Comparison of ENCODE assay signal across 8 cellular contexts in the genomic region with DNA sequence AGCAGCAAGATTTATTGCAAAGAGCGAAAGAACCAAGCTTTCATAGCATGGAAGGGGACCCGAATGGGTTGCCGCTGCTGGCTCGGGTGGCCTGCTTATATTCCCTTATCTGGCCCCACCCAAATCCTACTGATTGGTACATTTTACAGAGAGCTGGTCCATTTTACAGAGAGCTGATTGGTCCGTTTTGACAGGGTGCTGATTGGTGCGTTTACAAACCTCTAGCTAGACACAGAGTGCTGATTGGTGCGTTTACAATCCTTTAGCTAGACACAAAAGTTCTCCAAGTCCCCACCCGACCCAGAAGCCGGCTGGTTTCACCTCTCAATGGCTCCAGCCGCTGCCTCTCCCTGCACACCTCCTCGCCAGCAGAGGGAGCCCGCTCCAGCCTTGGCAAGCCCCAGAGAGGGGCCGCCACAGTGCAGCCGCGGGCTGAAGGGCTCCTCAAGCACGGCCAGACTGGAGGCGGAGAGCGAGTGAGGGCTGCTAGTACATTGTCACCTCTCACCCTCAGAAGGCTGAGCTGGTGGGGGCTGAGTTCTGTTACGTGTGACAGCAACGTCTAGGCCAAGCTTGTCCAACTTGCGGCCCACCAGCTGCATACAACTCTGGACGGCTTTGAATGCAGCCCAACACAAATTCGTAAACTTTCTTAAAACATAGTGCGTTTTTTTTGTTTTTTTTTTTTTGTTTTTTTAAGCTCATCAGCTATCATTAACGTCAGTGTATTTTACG. TPM values are rescaled to one million over a fixed set of nuclear protein-coding genes. Genes with fewer than 3 reads are reported as not detected.
DNase-seq lines count a peak whose midpoint lies in the region; ATAC-seq and TF ChIP-seq lines count a peak whose summit lies in the region.

No MANE protein-coding gene starts in this region.

- H3K27ac Mint-ChIP-seq in CD8-positive, alpha-beta T cell = no peak overlapping the region

- intact Hi-C loops in CD8-positive, alpha-beta T cell (cut with DNase I, micrococcal nuclease) = loop anchor here in 1 of 2 experiments (5.0 kb wide), 1 partner anchor 760 kb away; no protein-coding TSS in a partner anchor
- intact Hi-C loops in HCT116 (cut with micrococcal nuclease) (no loop called here), OCI-LY7 (cut with micrococcal nuclease; ENCODE audit: unreplicated experiment) (no loop called here)

- H3K36me3 Mint-ChIP-seq in CD8-positive, alpha-beta T cell = peaks cover 2% of the 10 kb centered on the region

- peak; percentile 90 for ATAC-seq in CD8-positive, alpha-beta T cell
- peak; percentile 84 for ATAC-seq in HCT116

- H2AFZ ChIP-seq in HCT116 (ENCODE audit: low read depth, low read length, poor library complexity, severe bottlenecking) (peak overlapping the region; percentile 16), OCI-LY7 (ENCODE audit: low read length) (no peak overlapping the region)

- no peaks in the 10 kb centered on the region for H3K27me3 ChIP-seq in CD8-positive, alpha-beta T cell (ENCODE audit: insufficient read depth, low read length)
- no peaks in the 10 kb centered on the region for H3K27me3 ChIP-seq in HCT116 (ENCODE audit: insufficient read depth, low read length)

- H3K4me2 ChIP-seq in HCT116 (ENCODE audit: low read length) (no peak overlapping the region), OCI-LY7 (ENCODE audit: low read length) (no peak overlapping the region; the same call in 1 of the 2 replicates)

- no peaks in the 10 kb centered on the region for H3K9me3 ChIP-seq in CD8-positive, alpha-beta T cell (ENCODE audit: low read length)
- no peaks in the 10 kb centered on the region for H3K9me3 ChIP-seq in HCT116 (ENCODE audit: control insufficient read depth in 1 of 2, insufficient read depth in 1 of 2, low read depth in 1 of 2, low read length in 2 of 2)
- H3K9me3 ChIP-seq in OCI-LY7 (ENCODE audit: low read length) = no peaks in the 10 kb centered on the region

- BruUV-seq in HCT116 (replicated peaks; lab: Mats Ljungman, UMichigan) = no TSS peak
- BruUV-seq in OCI-LY7 (replicated peaks; lab: Mats Ljungman, UMichigan) = no TSS peak

- H3K9me2 ChIP-seq in HCT116 (ENCODE audit: insufficient read depth) = no peaks in the 10 kb centered on the region
- no peaks in the 10 kb centered on the region for H3K9me2 ChIP-seq in OCI-LY7 (ENCODE audit: insufficient read depth, low read length)

- H3K79me2 ChIP-seq in HCT116 (ENCODE audit: insufficient read depth, low read length) = no peaks in the 10 kb centered on the region
- H3K79me2 ChIP-seq in OCI-LY7 (ENCODE audit: insufficient read depth, low read depth, low read length) = no peaks in the 10 kb centered on the region

- H3K27me3 Mint-ChIP-seq in CD8-positive, alpha-beta T cell (ENCODE audit: low read depth) = peaks cover 11% of the 10 kb centered on the region

- POLR2A ChIA-PET in CD8-positive, alpha-beta T cell (lab: Charles Lee) = no interaction called here
- POLR2A ChIA-PET in HCT116 (lab: Charles Lee) = no interaction called here
- POLR2A ChIA-PET in OCI-LY7 (lab: Charles Lee) = no interaction called here

- H3K36me3 ChIP-seq in CD8-positive, alpha-beta T cell (ENCODE audit: insufficient read depth, low read length) = no peaks in the 10 kb centered on the region
- H3K36me3 ChIP-seq in HCT116 (ENCODE audit: control insufficient read depth in 1 of 2, insufficient read depth in 2 of 2, low read length in 2 of 2) (no peaks in the 10 kb centered on the region), OCI-LY7 (ENCODE audit: insufficient read depth, low read length) (no peaks in the 10 kb centered on the region)

- peak; percentile 22 to 80 (median 67) for DNase-seq in CD8-positive, alpha-beta T cell
- no peak for DNase-seq in HCT116 (ENCODE audit: low read depth, low spot score)
- DNase-seq in OCI-LY7 (ENCODE audit: low spot score) = peak; percentile 25
- peak; percentile 60 for DNase-seq in activated gamma-delta T cell treated with Interleukin-2 at 50 U/mL for 16 hours
- peak; percentile 30 for DNase-seq in iPS DF 19.7 (ENCODE audit: low read depth, low spot score)
- peak in 3 of 4 experiments; percentile 31 to 50 (median 50) for DNase-seq in stimulated activated CD4-positive, alpha-beta T cell treated with anti-CD3 and anti-CD28 coated beads, Interleukin-1b, Interleukin-23, amount 100 ng/mL, for 24 hours (ENCODE audit: low read depth in 4 of 4, low spot score in 1 of 4)
- no peak for DNase-seq in NCI-H2196 (lab: John Stamatoyannopoulos, UW; ENCODE audit: unreplicated experiment)
- no peak for DNase-seq in DMS114 treated with DMSO at 0.1 percent for 48 hours (lab: John Stamatoyannopoulos, UW; ENCODE audit: unreplicated experiment)

- no peak overlapping the region for H3K9ac ChIP-seq in HCT116 (ENCODE audit: low read length)

- peak overlapping the region; percentile 45 for H3K4me3 ChIP-seq in CD8-positive, alpha-beta T cell (ENCODE audit: low read depth, low read length)
- no peak overlapping the region for H3K4me3 ChIP-seq in HCT116 (replicated peaks in 1 of 2; ENCODE audit: low read depth in 1 of 2, low read length in 2 of 2)
- no peak overlapping the region for H3K4me3 ChIP-seq in OCI-LY7 (ENCODE audit: low read depth, low read length, poor library complexity, severe bottlenecking)

- peaks cover 6% of the 10 kb centered on the region for H3K4me1 Mint-ChIP-seq in CD8-positive, alpha-beta T cell (ENCODE audit: low read depth)

- CTCF ChIA-PET in CD8-positive, alpha-beta T cell (lab: Charles Lee) = interaction anchor here (0.6 to 2.2 kb wide), 7 partner anchors 10 to 75 kb away, joined by 3 to 7 read pairs (median 3); no protein-coding TSS in a partner anchor
- CTCF ChIA-PET in HCT116 (lab: Charles Lee) (interaction anchor here (0.5 to 2.4 kb wide), 6 partner anchors 10 to 573 kb away, joined by 3 to 6 read pairs (median 3); no protein-coding TSS in a partner anchor), OCI-LY7 (lab: Charles Lee; ENCODE audit: unreplicated experiment) (interaction anchor here (0.6 kb wide), 1 partner anchor 197 kb away, joined by 3 read pairs; no protein-coding TSS in a partner anchor)

- no peak for TF ChIP-seq POLR2A in HCT116 (IDR thresholded peaks at IDR 0.05; ENCODE audit: borderline replicate concordance, extremely low read depth, insufficient read depth, insufficient read length)

- no peaks in the 10 kb centered on the region for H4K20me1 ChIP-seq in HCT116 (ENCODE audit: insufficient read depth)
- no peaks in the 10 kb centered on the region for H4K20me1 ChIP-seq in OCI-LY7 (ENCODE audit: insufficient read depth, low read length)

- peak; percentile 14 for TF ChIP-seq CTCF in CD8-positive, alpha-beta T cell (IDR thresholded peaks at IDR 0.05)
- peak in 2 of 3 experiments; percentile 19 to 43; a peak in 3 of 6 replicates for TF ChIP-seq CTCF in HCT116 (IDR thresholded peaks at IDR 0.05 in 2 of 3, conservative IDR thresholded peaks at IDR 0.05 in 1 of 3; ENCODE audit: borderline replicate concordance in 1 of 3, insufficient read depth in 1 of 3, low read depth in 2 of 3, low read length in 2 of 3)
- peak; percentile 40; the same call in 1 of the 2 replicates for TF ChIP-seq CTCF in OCI-LY7 (conservative IDR thresholded peaks at IDR 0.05; ENCODE audit: low read length)

- no peak for TF ChIP-seq RAD21 in HCT116 (IDR thresholded peaks at IDR 0.05; ENCODE audit: low read depth)

- RAD21 ChIA-PET in HCT116 (lab: Charles Lee; ENCODE audit: low non-redundant PET in 1 of 2, low total read pairs in 2 of 2, uncharacterized antibody in 2 of 2, unreplicated experiment in 2 of 2) = no interaction called here

- H3K4me3 Mint-ChIP-seq in CD8-positive, alpha-beta T cell = peak overlapping the region; percentile 83

- peaks cover 4% of the 10 kb centered on the region for H3K4me1 ChIP-seq in CD8-positive, alpha-beta T cell (ENCODE audit: insufficient read depth, low read length)
- no peaks in the 10 kb centered on the region; a peak in 1 of 4 replicates for H3K4me1 ChIP-seq in HCT116 (ENCODE audit: control insufficient read depth in 1 of 2, insufficient read depth in 2 of 2, low read length in 2 of 2)
- no peaks in the 10 kb centered on the region for H3K4me1 ChIP-seq in OCI-LY7 (ENCODE audit: insufficient read depth, low read length, poor library complexity, severe bottlenecking)

- peak overlapping the region; percentile 24 for H3K27ac ChIP-seq in CD8-positive, alpha-beta T cell (ENCODE audit: low read depth, low read length)
- no peak overlapping the region for H3K27ac ChIP-seq in HCT116 (ENCODE audit: low read depth, low read length)
- no peak overlapping the region for H3K27ac ChIP-seq in OCI-LY7 (ENCODE audit: low read depth, low read length, poor library complexity, severe bottlenecking)

- peaks cover 3% of the 10 kb centered on the region for H3K9me3 Mint-ChIP-seq in CD8-positive, alpha-beta T cell

TF ChIP-seq in HCT116, 20 proteins besides CTCF, POLR2A, EP300 and RAD21 (continues in another document):
- TF ChIP-seq POLR2AphosphoS5 (IDR thresholded peaks at IDR 0.05; ENCODE audit: low read depth, low read length) (no peak), EZH2phosphoT487 (IDR thresholded peaks at IDR 0.05; ENCODE audit: borderline replicate concordance) (no peak), ZNF274 (IDR thresholded peaks at IDR 0.05; ENCODE audit: low read depth, low read length) (no peak), ZBTB33 (IDR thresholded peaks at IDR 0.05; ENCODE audit: extremely low read depth, insufficient replicate concordance, low read length) (no peak)

RNA-seq across cellular contexts. Expression of gene PTH, which starts 8.7 kb away (rescaled TPM):
- total RNA-seq in CD8-positive, alpha-beta T cell = not detected
- total RNA-seq in HCT116 (2021; ENCODE audit: unreplicated experiment) (not detected), OCI-LY7 (2022) (not detected in 2 replicates)
- polyA plus RNA-seq in HCT116 (2012) = not detected in 2 replicates
- not detected in 2 replicates for total RNA-seq in OCI-LY7 (2014; rRNA removed; shearing (Covaris generic))

RNA-seq across cellular contexts. Expression of gene BTBD10, which starts 24.1 kb away (rescaled TPM):
- 10 to 100 TPM; 17.0 to 19.2 TPM for total RNA-seq in CD8-positive, alpha-beta T cell
- total RNA-seq in HCT116 (2021; ENCODE audit: unreplicated experiment) (17.0 TPM), OCI-LY7 (2022) (21.3 and 23.0 TPM in 2 replicates)
- 20.2 and 22.8 TPM in 2 replicates for polyA plus RNA-seq in HCT116 (2012)
- 23.7 and 25.0 TPM in 2 replicates for total RNA-seq in OCI-LY7 (2014; rRNA removed; shearing (Covaris generic))

Comparison
In these comparisons a context has a peak if more than half of its experiments do, and no peak if none do; other contexts are left out.
1. DNase-seq: peak in CD8-positive, alpha-beta T cell (7 of 7), OCI-LY7 (single experiment), activated gamma-delta T cell treated with Interleukin-2 at 50 U/mL for 16 hours (single experiment), iPS DF 19.7 (single experiment) and stimulated activated CD4-positive, alpha-beta T cell treated with anti-CD3 and anti-CD28 coated beads, Interleukin-1b, Interleukin-23, amount 100 ng/mL, for 24 hours (3 of 4); none in HCT116 (single experiment), NCI-H2196 (single experiment) and DMS114 treated with DMSO at 0.1 percent for 48 hours (single experiment).
2. Peak in every context shown above with its lines, with median percentiles within 50 percentile points of each other: CTCF ChIP-seq.